ENCODE assay signal across 8 cellular contexts in the genomic region with DNA sequence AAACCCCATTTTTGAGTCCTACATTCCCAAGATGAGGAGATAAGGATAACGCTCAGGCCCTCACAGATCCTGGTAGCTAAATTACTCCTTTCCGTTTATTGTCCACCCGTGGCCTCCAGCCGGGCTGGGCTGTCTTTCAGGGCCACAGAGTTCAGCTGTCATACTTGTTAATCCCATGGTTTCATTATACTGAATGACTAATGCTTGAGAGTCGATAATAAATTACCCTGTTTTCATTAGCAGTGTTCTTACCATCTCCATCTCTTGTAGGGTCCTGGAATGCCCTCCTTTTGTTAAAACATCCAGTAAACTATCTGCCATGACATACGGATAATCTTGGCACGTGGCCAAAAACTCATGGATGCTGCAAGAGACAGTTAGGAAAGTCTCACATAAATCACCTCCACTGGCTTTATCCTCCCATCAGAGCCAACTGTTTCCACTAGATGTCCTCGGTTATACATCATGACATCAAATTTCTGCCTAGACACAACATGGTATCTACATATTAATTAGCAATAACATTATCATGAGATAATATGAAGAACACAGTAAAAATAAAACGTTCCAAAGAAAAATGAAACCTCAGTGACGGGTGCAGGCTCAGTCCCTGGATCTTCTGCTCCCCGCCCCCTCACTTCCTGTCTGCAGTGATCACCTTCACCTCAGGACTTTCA. TPM values are rescaled to one million over a fixed set of nuclear protein-coding genes. Genes with fewer than 3 reads are reported as not detected.
DNase-seq lines count a peak whose midpoint lies in the region; ATAC-seq and TF ChIP-seq lines count a peak whose summit lies in the region.
"Had no signal": no experiment of that assay in that cellular context is flagged by ENCODE, and none has a peak within 500 bp of the region (broad histone marks: within the 10 kb centered on the region; RNA-seq: fewer than 3 reads in every experiment).

No MANE protein-coding gene starts in this region.

- peaks cover 55% of the 10 kb centered on the region for H3K36me3 Mint-ChIP-seq in brain
- peaks cover 17% of the 10 kb centered on the region for H3K36me3 Mint-ChIP-seq in natural killer cell

- DNase-seq in NCI-H2171 treated with DMSO at 0.1 percent for 48 hours (lab: John Stamatoyannopoulos, UW) (peak; percentile 68), natural killer cell (no peak), breast epithelium (ENCODE audit: low spot score in 2 of 2) (no peak)
- DNase-seq in activated CD4-positive, CD25-positive, alpha-beta regulatory T cell (lab: John Stamatoyannopoulos, UW): no peak
- DNase-seq in activated CD8-positive, alpha-beta memory T cell treated with anti-CD3 and anti-CD28 coated beads, Interleukin-2, amount 50 U/mL, for 4 hours: no peak
- DNase-seq: pancreas had no signal

- H3K27ac Mint-ChIP-seq in brain (peak overlapping the region in 2 of 5 experiments; percentile 37 to 73), natural killer cell (peak overlapping the region; percentile 83 to 84)

- no peak overlapping the region for H3K4me3 ChIP-seq in breast epithelium
- H3K4me3 ChIP-seq: pancreas had no signal

- TF ChIP-seq CTCF in GM12872 (IDR thresholded peaks at IDR 0.05; ENCODE audit: insufficient read depth, low read depth, low read length): peak; percentile 24; the same call in 1 of the 3 replicates
- TF ChIP-seq CTCF in brain (conservative IDR thresholded peaks at IDR 0.05): peak; percentile 17 to 64
- TF ChIP-seq CTCF in natural killer cell (IDR thresholded peaks at IDR 0.05): peak; percentile 17
- TF ChIP-seq CTCF in breast epithelium (IDR thresholded peaks at IDR 0.05): no peak

- intact Hi-C loops in natural killer cell (cut with micrococcal nuclease): loop anchor here (10.0 kb wide), 1 partner anchor 181 kb away; no protein-coding TSS in a partner anchor
- intact Hi-C loops in breast epithelium (cut with DNase I; ENCODE audit: low total_unique reads): no loop called here

- H3K36me3 ChIP-seq in breast epithelium: no peaks in the 10 kb centered on the region

- no peaks in the 10 kb centered on the region for H3K9me3 ChIP-seq in breast epithelium
- H3K9me3 ChIP-seq: pancreas had no signal

- no peak for ATAC-seq in natural killer cell

- H3K4me3 Mint-ChIP-seq in brain (no peak overlapping the region), natural killer cell (no peak overlapping the region)

- H3K27ac ChIP-seq in breast epithelium: no peak overlapping the region
- H3K27ac ChIP-seq: pancreas had no signal

- H3K4me1 Mint-ChIP-seq in brain (no peaks in the 10 kb centered on the region), natural killer cell (peaks cover 35 to 43% of the 10 kb centered on the region in 2 donors)

- H3K27me3 ChIP-seq in breast epithelium: no peaks in the 10 kb centered on the region
- H3K27me3 ChIP-seq: pancreas had no signal

- no peaks in the 10 kb centered on the region for H3K4me1 ChIP-seq in breast epithelium
- H3K4me1 ChIP-seq: pancreas had no signal

- TF ChIP-seq POLR2A in breast epithelium (IDR thresholded peaks at IDR 0.05): no peak

- H3K27me3 Mint-ChIP-seq in brain (no peaks in the 10 kb centered on the region), natural killer cell (ENCODE audit: low read depth in 2 of 2) (no peaks in the 10 kb centered on the region)

- no peaks in the 10 kb centered on the region for H3K9me3 Mint-ChIP-seq in brain
- H3K9me3 Mint-ChIP-seq in natural killer cell: no peaks in the 10 kb centered on the region

RNA-seq across cellular contexts. Expression of gene BRD7, which starts 45.3 kb away (rescaled TPM):
- polyA plus RNA-seq in brain (ENCODE audit: insufficient read depth, low read depth, low replicate concordance): 65.3 TPM
- 100 to 1,000 TPM in 1 of 3 donors, 10 to 100 TPM in 2; 89.2 to 118 (median 94.9) TPM for total RNA-seq in natural killer cell
- total RNA-seq in breast epithelium: 10 to 100 TPM; 42.0 to 53.9 (median 43.0) TPM

RNA-seq across cellular contexts. Expression of gene ADCY7, which starts 57.1 kb away (rescaled TPM):
- polyA plus RNA-seq in brain (ENCODE audit: insufficient read depth, low read depth, low replicate concordance): 0.66 TPM
- total RNA-seq in natural killer cell: 100 to 1,000 TPM; 479 to 591 (median 512) TPM
- 10 to 100 TPM in 2 of 3 donors, 1 to 10 TPM in 1; 6.2 to 30.7 (median 10.2) TPM for total RNA-seq in breast epithelium

Comparison
In these comparisons a context has a peak if more than half of its experiments do, and no peak if none do; other contexts are left out.
1. CTCF ChIP-seq: peak in GM12872 (single experiment), brain (2 of 2) and natural killer cell (single experiment); none in breast epithelium (0 of 3).
2. RNA of gene ADCY7, which starts 57.1 kb away (total RNA-seq): 479 to 591 TPM in natural killer cell; 6.2 to 30.7 TPM in breast epithelium; every median in the first group is over 10 times any median in the second.